In the genomic region with DNA sequence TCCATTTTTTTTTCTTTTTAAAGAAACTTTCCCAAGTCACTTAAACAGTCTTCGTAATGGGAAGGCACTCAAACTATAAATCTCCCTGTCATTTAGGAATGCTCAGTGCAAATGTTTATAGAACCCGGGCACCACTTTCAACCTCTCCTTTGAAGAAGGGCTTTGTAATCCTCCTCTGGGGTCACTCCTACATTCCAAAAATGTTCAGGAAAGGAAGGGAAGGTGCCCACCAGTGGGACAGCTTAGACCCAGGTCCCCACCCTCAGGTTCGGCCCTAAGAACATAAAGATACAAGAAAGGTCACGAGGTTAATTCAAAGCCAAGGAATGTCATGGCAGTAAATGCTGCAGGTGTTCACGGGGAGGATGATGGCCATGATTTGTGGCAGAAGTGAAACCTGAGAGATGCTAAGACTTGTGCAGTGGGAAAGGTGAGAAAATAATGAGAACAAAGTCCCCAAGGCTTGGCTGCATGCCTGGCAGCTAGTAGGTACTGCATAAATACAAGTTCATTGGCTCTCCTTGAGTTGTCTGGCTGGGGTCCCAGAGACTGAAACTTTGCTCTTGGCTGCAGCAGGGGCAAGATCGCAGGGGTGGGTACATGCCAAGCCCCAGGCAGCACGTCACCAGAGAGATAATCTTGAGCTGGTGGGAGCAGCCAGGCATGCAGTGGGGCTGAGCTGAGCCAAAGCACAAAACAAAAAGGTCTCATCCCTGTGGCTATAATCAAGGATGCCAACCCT, we compare ENCODE assay signal across 15 cellular contexts. TPM values are rescaled to one million over a fixed set of nuclear protein-coding genes. Genes with fewer than 3 reads are reported as not detected.
DNase-seq lines count a peak whose midpoint lies in the region; ATAC-seq and TF ChIP-seq lines count a peak whose summit lies in the region.
"Had no signal": no experiment of that assay in that cellular context is flagged by ENCODE, and none has a peak within 500 bp of the region (broad histone marks: within the 10 kb centered on the region; RNA-seq: fewer than 3 reads in every experiment).

No MANE protein-coding gene starts in this region.

- in situ Hi-C loops in brain microvascular endothelial cell (cut with HindIII; ENCODE audit: low pct_ligation_motif_present, low sequenced_read_pairs), result loop anchor here (10.0 kb wide), 1 partner anchor 75 kb away; no protein-coding TSS in a partner anchor

- peak; percentile 70 for DNase-seq in DMS79 (lab: John Stamatoyannopoulos, UW)
- DNase-seq in NCI-H2029 treated with DMSO at 0.1 percent for 48 hours (lab: John Stamatoyannopoulos, UW), result peak; percentile 29
- DNase-seq in cerebellar cortex (ENCODE audit: low spot score), result peak; percentile 82
- DNase-seq in omental fat pad (ENCODE audit: low spot score), result no peak
- no peak for DNase-seq in NAMALWA (ENCODE audit: low spot score)
- DNase-seq in activated CD8-positive, alpha-beta memory T cell treated with anti-CD3 and anti-CD28 coated beads for 24 hours, result no peak
- DNase-seq in brain microvascular endothelial cell, result no peak
- DNase-seq: activated CD4-positive, alpha-beta memory T cell treated with anti-CD3 and anti-CD28 coated beads for 36 hours; CD4-positive, CD25-positive, alpha-beta regulatory T cell; GM23248; KG1; NCI-H774; retina; upper lobe of left lung had no signal

- peaks cover 0 to 3% of the 10 kb centered on the region in 2 donors for H3K27me3 ChIP-seq in mucosa of rectum (ENCODE audit: control insufficient read depth in 2 of 2, insufficient read depth in 2 of 2, low read length in 2 of 2)
- H3K27me3 ChIP-seq in brain microvascular endothelial cell (replicated peaks), result no peaks in the 10 kb centered on the region

- H3K9ac ChIP-seq in mucosa of rectum (ENCODE audit: low read depth in 1 of 2, low read length in 2 of 2), result no peak overlapping the region
- H3K9ac ChIP-seq: GM23248 had no signal

- no peak for TF ChIP-seq CTCF in omental fat pad (IDR thresholded peaks at IDR 0.05)
- TF ChIP-seq CTCF in brain microvascular endothelial cell (IDR thresholded peaks at IDR 0.05; ENCODE audit: low read depth, low read length, missing control alignments), result no peak

- H3K4me1 ChIP-seq in mucosa of rectum (ENCODE audit: control insufficient read depth in 2 of 2, insufficient read depth in 2 of 2, low read length in 2 of 2), result peaks cover 10 to 21% of the 10 kb centered on the region in 2 donors

- H3K27ac ChIP-seq in mucosa of rectum (ENCODE audit: low read depth in 2 of 2, low read length in 2 of 2), result peak overlapping the region; percentile 48 to 70
- no peak overlapping the region for H3K27ac ChIP-seq in brain microvascular endothelial cell
- H3K27ac ChIP-seq: GM23248, upper lobe of left lung had no signal

- H3K9me3 ChIP-seq in mucosa of rectum (ENCODE audit: control insufficient read depth in 2 of 2, low read length in 2 of 2), result no peaks in the 10 kb centered on the region
- H3K9me3 ChIP-seq: upper lobe of left lung had no signal

- H3K4me3 ChIP-seq in mucosa of rectum (ENCODE audit: low read length in 2 of 2) (no peak overlapping the region), brain microvascular endothelial cell (ENCODE audit: low read depth, low read length) (no peak overlapping the region)
- H3K4me3 ChIP-seq: GM23248, upper lobe of left lung had no signal

- no peaks in the 10 kb centered on the region for H3K36me3 ChIP-seq in mucosa of rectum (ENCODE audit: control insufficient read depth in 2 of 2, insufficient read depth in 2 of 2, low read length in 2 of 2)
- H3K36me3 ChIP-seq in brain microvascular endothelial cell (replicated peaks), result no peaks in the 10 kb centered on the region
- H3K36me3 ChIP-seq: upper lobe of left lung had no signal

- ATAC-seq in omental fat pad (ENCODE audit: low FRiP score), result no peak

RNA-seq across cellular contexts. Expression of a gene that starts 21.1 kb away (rescaled TPM):
- total RNA-seq in omental fat pad, result 1,000 to 10,000 TPM in 1 of 4 donors, 100 to 1,000 TPM in 2, 10 to 100 TPM in 1; 12.1 to 2,005 (median 376) TPM

RNA-seq across cellular contexts. Expression of a gene that starts 36.3 kb away (rescaled TPM):
- total RNA-seq in omental fat pad, result 100 to 1,000 TPM; 449 to 633 (median 553) TPM

Comparison
In these comparisons a context has a peak if more than half of its experiments do, and no peak if none do; other contexts are left out.
1. DNase-seq: peak in DMS79 (single experiment), NCI-H2029 treated with DMSO at 0.1 percent for 48 hours (single experiment) and cerebellar cortex (single experiment); none in omental fat pad (single experiment), NAMALWA (single experiment), activated CD8-positive, alpha-beta memory T cell treated with anti-CD3 and anti-CD28 coated beads for 24 hours (single experiment) and brain microvascular endothelial cell (single experiment).